14 cellular contexts compared by ENCODE assay signal in the genomic region with DNA sequence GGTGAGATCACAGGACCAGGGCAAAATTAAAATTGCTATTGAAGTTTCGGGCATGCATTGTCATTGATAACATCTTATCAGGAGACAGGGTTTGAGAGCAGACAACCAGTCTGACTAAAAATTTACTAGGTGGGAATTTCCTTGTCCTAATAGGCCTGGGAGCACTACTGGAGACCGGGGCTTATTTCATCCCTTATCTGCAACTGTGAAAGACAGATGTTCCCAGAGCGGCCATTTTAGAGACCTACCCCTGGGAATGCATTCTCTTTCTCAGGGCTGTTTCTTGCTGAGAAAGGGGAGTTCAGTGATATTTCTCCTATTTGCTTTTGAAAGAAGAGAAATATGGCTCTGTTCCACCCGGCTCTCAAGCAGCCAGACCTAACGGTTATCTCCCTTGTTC. TPM values are rescaled to one million over a fixed set of nuclear protein-coding genes. Genes with fewer than 3 reads are reported as not detected.
"Had no signal": no experiment of that assay in that cellular context is flagged by ENCODE, and none has a peak within 500 bp of the region (broad histone marks: within the 10 kb centered on the region; RNA-seq: fewer than 3 reads in every experiment).

No MANE protein-coding gene starts in this region.

RNA-seq across cellular contexts. Expression of a gene that starts 2.6 kb away (rescaled TPM):
- total RNA-seq: activated B cell treated with CpG ODN at 0.5 μM for 24 hours; activated CD4-positive, alpha-beta memory T cell treated with anti-CD3 and anti-CD28 coated beads for 36 hours; activated CD4-positive, alpha-beta memory T cell treated with anti-CD3 and anti-CD28 coated beads, Interleukin-2, amount 10 ng/mL, durations not matched to agents 7 days and 5 days; activated CD4-positive, alpha-beta T cell treated with anti-CD3 and anti-CD28 coated beads for 36 hours; activated CD4-positive, alpha-beta T cell treated with anti-CD3 and anti-CD28 coated beads, Interleukin-2, amount 10 ng/mL, durations not matched to agents 24 days and 14 days; activated CD4-positive, alpha-beta T cell treated with anti-CD3 and anti-CD28 coated beads, Interleukin-2, amount 10 ng/mL, durations not matched to agents 7 days and 5 days; activated CD8-positive, alpha-beta memory T cell treated with anti-CD3 and anti-CD28 coated beads for 36 hours; activated CD8-positive, alpha-beta memory T cell treated with anti-CD3 and anti-CD28 coated beads, Interleukin-2, amount 10 ng/mL, durations not matched to agents 7 days and 5 days; activated CD8-positive, alpha-beta T cell treated with anti-CD3 and anti-CD28 coated beads for 36 hours; activated CD8-positive, alpha-beta T cell treated with anti-CD3 and anti-CD28 coated beads, Interleukin-2, amount 10 ng/mL, durations not matched to agents 7 days and 5 days; T-helper 1 cell treated with Interleukin-12 subunit alpha and Interleukin-12 subunit beta and Interleukin-4 antibody, amounts not matched to agents 30 ng/mL and 1 ng/mL, for 36 hours; T-helper 17 cell; T-helper 2 cell treated with Interferon-gamma antibody and Interleukin-4, amounts not matched to agents 100 ng/mL and 5 ng/mL, for 36 hours; WTC11 had no signal

RNA-seq across cellular contexts. Expression of a gene that starts 15.2 kb away (rescaled TPM):
- total RNA-seq: activated B cell treated with CpG ODN at 0.5 μM for 24 hours; activated CD4-positive, alpha-beta memory T cell treated with anti-CD3 and anti-CD28 coated beads for 36 hours; activated CD4-positive, alpha-beta memory T cell treated with anti-CD3 and anti-CD28 coated beads, Interleukin-2, amount 10 ng/mL, durations not matched to agents 7 days and 5 days; activated CD4-positive, alpha-beta T cell treated with anti-CD3 and anti-CD28 coated beads for 36 hours; activated CD4-positive, alpha-beta T cell treated with anti-CD3 and anti-CD28 coated beads, Interleukin-2, amount 10 ng/mL, durations not matched to agents 24 days and 14 days; activated CD4-positive, alpha-beta T cell treated with anti-CD3 and anti-CD28 coated beads, Interleukin-2, amount 10 ng/mL, durations not matched to agents 7 days and 5 days; activated CD8-positive, alpha-beta memory T cell treated with anti-CD3 and anti-CD28 coated beads for 36 hours; activated CD8-positive, alpha-beta memory T cell treated with anti-CD3 and anti-CD28 coated beads, Interleukin-2, amount 10 ng/mL, durations not matched to agents 7 days and 5 days; activated CD8-positive, alpha-beta T cell treated with anti-CD3 and anti-CD28 coated beads for 36 hours; activated CD8-positive, alpha-beta T cell treated with anti-CD3 and anti-CD28 coated beads, Interleukin-2, amount 10 ng/mL, durations not matched to agents 7 days and 5 days; T-helper 1 cell treated with Interleukin-12 subunit alpha and Interleukin-12 subunit beta and Interleukin-4 antibody, amounts not matched to agents 30 ng/mL and 1 ng/mL, for 36 hours; T-helper 17 cell; T-helper 2 cell treated with Interferon-gamma antibody and Interleukin-4, amounts not matched to agents 100 ng/mL and 5 ng/mL, for 36 hours; WTC11 had no signal

RNA-seq across cellular contexts. Expression of a gene that starts 28.7 kb away (rescaled TPM):
- total RNA-seq: activated B cell treated with CpG ODN at 0.5 μM for 24 hours; activated CD4-positive, alpha-beta memory T cell treated with anti-CD3 and anti-CD28 coated beads for 36 hours; activated CD4-positive, alpha-beta T cell treated with anti-CD3 and anti-CD28 coated beads for 36 hours; activated CD4-positive, alpha-beta T cell treated with anti-CD3 and anti-CD28 coated beads, Interleukin-2, amount 10 ng/mL, durations not matched to agents 24 days and 14 days; activated CD4-positive, alpha-beta T cell treated with anti-CD3 and anti-CD28 coated beads, Interleukin-2, amount 10 ng/mL, durations not matched to agents 7 days and 5 days; activated CD8-positive, alpha-beta memory T cell treated with anti-CD3 and anti-CD28 coated beads for 36 hours; activated CD8-positive, alpha-beta memory T cell treated with anti-CD3 and anti-CD28 coated beads, Interleukin-2, amount 10 ng/mL, durations not matched to agents 7 days and 5 days; activated CD8-positive, alpha-beta T cell treated with anti-CD3 and anti-CD28 coated beads for 36 hours; activated CD8-positive, alpha-beta T cell treated with anti-CD3 and anti-CD28 coated beads, Interleukin-2, amount 10 ng/mL, durations not matched to agents 7 days and 5 days; T-helper 1 cell treated with Interleukin-12 subunit alpha and Interleukin-12 subunit beta and Interleukin-4 antibody, amounts not matched to agents 30 ng/mL and 1 ng/mL, for 36 hours; T-helper 2 cell treated with Interferon-gamma antibody and Interleukin-4, amounts not matched to agents 100 ng/mL and 5 ng/mL, for 36 hours; WTC11 had no signal

RNA-seq across cellular contexts. Expression of a gene that starts 40.9 kb away (rescaled TPM):
- total RNA-seq: activated B cell treated with CpG ODN at 0.5 μM for 24 hours; activated CD4-positive, alpha-beta memory T cell treated with anti-CD3 and anti-CD28 coated beads for 36 hours; activated CD4-positive, alpha-beta memory T cell treated with anti-CD3 and anti-CD28 coated beads, Interleukin-2, amount 10 ng/mL, durations not matched to agents 7 days and 5 days; activated CD4-positive, alpha-beta T cell treated with anti-CD3 and anti-CD28 coated beads for 36 hours; activated CD4-positive, alpha-beta T cell treated with anti-CD3 and anti-CD28 coated beads, Interleukin-2, amount 10 ng/mL, durations not matched to agents 24 days and 14 days; activated CD4-positive, alpha-beta T cell treated with anti-CD3 and anti-CD28 coated beads, Interleukin-2, amount 10 ng/mL, durations not matched to agents 7 days and 5 days; activated CD8-positive, alpha-beta memory T cell treated with anti-CD3 and anti-CD28 coated beads for 36 hours; activated CD8-positive, alpha-beta memory T cell treated with anti-CD3 and anti-CD28 coated beads, Interleukin-2, amount 10 ng/mL, durations not matched to agents 7 days and 5 days; activated CD8-positive, alpha-beta T cell treated with anti-CD3 and anti-CD28 coated beads for 36 hours; activated CD8-positive, alpha-beta T cell treated with anti-CD3 and anti-CD28 coated beads, Interleukin-2, amount 10 ng/mL, durations not matched to agents 7 days and 5 days; T-helper 1 cell treated with Interleukin-12 subunit alpha and Interleukin-12 subunit beta and Interleukin-4 antibody, amounts not matched to agents 30 ng/mL and 1 ng/mL, for 36 hours; T-helper 17 cell; T-helper 2 cell treated with Interferon-gamma antibody and Interleukin-4, amounts not matched to agents 100 ng/mL and 5 ng/mL, for 36 hours; WTC11 had no signal

RNA-seq across cellular contexts. Expression of a gene that starts 50.9 kb away (rescaled TPM):
- total RNA-seq: activated B cell treated with CpG ODN at 0.5 μM for 24 hours; activated CD4-positive, alpha-beta memory T cell treated with anti-CD3 and anti-CD28 coated beads for 36 hours; activated CD4-positive, alpha-beta memory T cell treated with anti-CD3 and anti-CD28 coated beads, Interleukin-2, amount 10 ng/mL, durations not matched to agents 7 days and 5 days; activated CD4-positive, alpha-beta T cell treated with anti-CD3 and anti-CD28 coated beads for 36 hours; activated CD4-positive, alpha-beta T cell treated with anti-CD3 and anti-CD28 coated beads, Interleukin-2, amount 10 ng/mL, durations not matched to agents 24 days and 14 days; activated CD4-positive, alpha-beta T cell treated with anti-CD3 and anti-CD28 coated beads, Interleukin-2, amount 10 ng/mL, durations not matched to agents 7 days and 5 days; activated CD8-positive, alpha-beta memory T cell treated with anti-CD3 and anti-CD28 coated beads for 36 hours; activated CD8-positive, alpha-beta memory T cell treated with anti-CD3 and anti-CD28 coated beads, Interleukin-2, amount 10 ng/mL, durations not matched to agents 7 days and 5 days; activated CD8-positive, alpha-beta T cell treated with anti-CD3 and anti-CD28 coated beads for 36 hours; activated CD8-positive, alpha-beta T cell treated with anti-CD3 and anti-CD28 coated beads, Interleukin-2, amount 10 ng/mL, durations not matched to agents 7 days and 5 days; T-helper 1 cell treated with Interleukin-12 subunit alpha and Interleukin-12 subunit beta and Interleukin-4 antibody, amounts not matched to agents 30 ng/mL and 1 ng/mL, for 36 hours; T-helper 17 cell; T-helper 2 cell treated with Interferon-gamma antibody and Interleukin-4, amounts not matched to agents 100 ng/mL and 5 ng/mL, for 36 hours; WTC11 had no signal
